ENCODE assay signal across 1 cellular context in the genomic region with DNA sequence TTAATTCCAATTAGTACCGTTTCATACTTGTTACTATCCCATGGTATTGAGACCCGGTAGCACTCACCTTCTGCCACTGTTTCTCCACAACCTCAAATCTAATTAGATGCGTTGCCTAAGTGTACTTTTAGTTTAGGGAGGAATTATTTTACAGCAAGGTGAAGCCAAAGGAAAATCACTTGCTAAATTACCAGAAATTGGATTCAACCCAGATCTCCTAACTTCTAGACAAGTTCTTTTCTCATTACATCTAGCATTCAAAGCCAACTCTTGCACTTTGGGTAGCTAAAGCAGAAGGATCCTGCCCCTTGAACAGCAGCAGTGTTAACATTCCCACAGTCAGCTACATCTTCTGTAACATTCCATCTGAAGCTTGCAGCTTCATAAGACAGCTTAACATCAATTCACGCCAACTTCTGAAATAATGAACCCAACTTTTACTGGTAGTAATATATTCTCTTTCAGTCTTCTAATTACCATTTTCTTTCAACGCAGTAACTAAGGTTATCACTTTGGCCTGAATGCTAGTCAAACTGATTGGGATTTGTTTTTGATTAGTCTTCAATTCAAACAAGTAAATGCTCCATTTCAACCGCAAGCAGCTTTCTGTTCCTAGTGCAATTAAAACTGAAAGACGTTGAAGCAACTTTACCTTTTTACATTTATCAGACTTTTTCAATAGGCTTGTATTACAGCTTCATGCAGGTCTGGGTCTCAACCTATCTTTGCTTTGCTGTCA.
TF ChIP-seq lines count a peak whose summit lies in the region.

No MANE protein-coding gene starts in this region.

TF ChIP-seq in neural cell, 6 proteins besides CTCF, POLR2A, EP300 and RAD21 (continued from another document):
- TF ChIP-seq, protein P1, sequence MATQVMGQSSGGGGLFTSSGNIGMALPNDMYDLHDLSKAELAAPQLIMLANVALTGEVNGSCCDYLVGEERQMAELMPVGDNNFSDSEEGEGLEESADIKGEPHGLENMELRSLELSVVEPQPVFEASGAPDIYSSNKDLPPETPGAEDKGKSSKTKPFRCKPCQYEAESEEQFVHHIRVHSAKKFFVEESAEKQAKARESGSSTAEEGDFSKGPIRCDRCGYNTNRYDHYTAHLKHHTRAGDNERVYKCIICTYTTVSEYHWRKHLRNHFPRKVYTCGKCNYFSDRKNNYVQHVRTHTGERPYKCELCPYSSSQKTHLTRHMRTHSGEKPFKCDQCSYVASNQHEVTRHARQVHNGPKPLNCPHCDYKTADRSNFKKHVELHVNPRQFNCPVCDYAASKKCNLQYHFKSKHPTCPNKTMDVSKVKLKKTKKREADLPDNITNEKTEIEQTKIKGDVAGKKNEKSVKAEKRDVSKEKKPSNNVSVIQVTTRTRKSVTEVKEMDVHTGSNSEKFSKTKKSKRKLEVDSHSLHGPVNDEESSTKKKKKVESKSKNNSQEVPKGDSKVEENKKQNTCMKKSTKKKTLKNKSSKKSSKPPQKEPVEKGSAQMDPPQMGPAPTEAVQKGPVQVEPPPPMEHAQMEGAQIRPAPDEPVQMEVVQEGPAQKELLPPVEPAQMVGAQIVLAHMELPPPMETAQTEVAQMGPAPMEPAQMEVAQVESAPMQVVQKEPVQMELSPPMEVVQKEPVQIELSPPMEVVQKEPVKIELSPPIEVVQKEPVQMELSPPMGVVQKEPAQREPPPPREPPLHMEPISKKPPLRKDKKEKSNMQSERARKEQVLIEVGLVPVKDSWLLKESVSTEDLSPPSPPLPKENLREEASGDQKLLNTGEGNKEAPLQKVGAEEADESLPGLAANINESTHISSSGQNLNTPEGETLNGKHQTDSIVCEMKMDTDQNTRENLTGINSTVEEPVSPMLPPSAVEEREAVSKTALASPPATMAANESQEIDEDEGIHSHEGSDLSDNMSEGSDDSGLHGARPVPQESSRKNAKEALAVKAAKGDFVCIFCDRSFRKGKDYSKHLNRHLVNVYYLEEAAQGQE (IDR thresholded peaks at IDR 0.05; ENCODE audit: borderline replicate concordance): no peak
- TF ChIP-seq POLR2AphosphoS5 (IDR thresholded peaks at IDR 0.05) (no peak), EZH2 (IDR thresholded peaks at IDR 0.05; ENCODE audit: borderline replicate concordance, insufficient read depth, low read length, poor library complexity, severe bottlenecking) (no peak), SMC3 (conservative IDR thresholded peaks at IDR 0.05; ENCODE audit: poor library complexity) (no peak)
